In the genomic region with DNA sequence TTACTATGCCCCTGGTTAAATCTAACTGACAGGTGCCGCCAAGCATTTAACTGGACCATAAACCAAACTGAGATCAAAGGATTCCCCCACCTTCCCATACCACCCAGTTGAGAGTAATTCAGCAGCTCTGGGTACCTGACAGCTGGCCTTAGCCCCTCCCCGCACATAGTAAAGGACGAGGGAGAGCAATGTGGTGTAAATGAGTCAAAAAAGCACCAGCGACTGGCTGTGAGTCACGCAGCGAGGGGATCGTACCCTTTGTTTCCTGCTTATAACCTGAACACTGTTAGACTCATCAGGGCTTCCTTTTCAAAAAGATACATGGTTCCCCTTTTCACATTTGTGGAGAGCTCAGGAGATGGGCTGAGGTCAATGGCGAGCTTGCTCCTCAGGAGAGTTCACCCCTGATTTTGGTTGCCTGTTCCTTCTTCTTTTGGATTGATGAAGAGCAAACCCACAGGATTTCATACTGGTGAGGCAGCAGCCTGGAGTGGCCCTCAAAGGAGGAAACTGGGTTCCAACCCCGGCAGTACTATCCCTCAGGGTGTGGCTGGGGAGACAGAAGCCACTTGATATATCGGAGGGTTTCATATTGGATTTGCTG, we compare ENCODE assay signal across 1 cellular context.
A peak's percentile ranks its signal among the peaks of the same experiment; 100 is the strongest.
TF ChIP-seq lines count a peak whose summit lies in the region.

No MANE protein-coding gene starts in this region.

TF ChIP-seq in GM12878, 131 proteins besides CTCF, POLR2A, EP300 and RAD21 (continued from another document and continues in another):
- TF ChIP-seq, protein P1, sequence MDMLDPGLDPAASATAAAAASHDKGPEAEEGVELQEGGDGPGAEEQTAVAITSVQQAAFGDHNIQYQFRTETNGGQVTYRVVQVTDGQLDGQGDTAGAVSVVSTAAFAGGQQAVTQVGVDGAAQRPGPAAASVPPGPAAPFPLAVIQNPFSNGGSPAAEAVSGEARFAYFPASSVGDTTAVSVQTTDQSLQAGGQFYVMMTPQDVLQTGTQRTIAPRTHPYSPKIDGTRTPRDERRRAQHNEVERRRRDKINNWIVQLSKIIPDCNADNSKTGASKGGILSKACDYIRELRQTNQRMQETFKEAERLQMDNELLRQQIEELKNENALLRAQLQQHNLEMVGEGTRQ (IDR thresholded peaks at IDR 0.05; ENCODE audit: borderline replicate concordance, low read depth, low read length), result no peak
- TF ChIP-seq MYB (IDR thresholded peaks at IDR 0.05; ENCODE audit: borderline replicate concordance, low read depth, low read length) (no peak), YY1 (IDR thresholded peaks at IDR 0.05; ENCODE audit: low read depth, low read length) (peak; percentile 75; the same call in 1 of the 2 replicates), CHD1 (IDR thresholded peaks at IDR 0.05; ENCODE audit: low read depth, low read length) (no peak), SIN3A (IDR thresholded peaks at IDR 0.05; ENCODE audit: low read depth, low read length) (no peak), SMAD5 (IDR thresholded peaks at IDR 0.05; ENCODE audit: low read depth) (peak; percentile 52; the same call in 1 of the 2 replicates), NBN (IDR thresholded peaks at IDR 0.05) (peak; percentile 81), ESRRA (IDR thresholded peaks at IDR 0.05; ENCODE audit: low read length) (no peak), SPI1 (IDR thresholded peaks at IDR 0.05; ENCODE audit: borderline replicate concordance, insufficient read depth, low read depth, low read length) (peak; percentile 52; the same call in 1 of the 2 replicates), BMI1 (IDR thresholded peaks at IDR 0.05; ENCODE audit: borderline replicate concordance) (peak; percentile 52; the same call in 1 of the 2 replicates), IKZF1 (conservative IDR thresholded peaks at IDR 0.05) (peak; percentile 90), MEF2B (IDR thresholded peaks at IDR 0.05; ENCODE audit: partially characterized antibody, poor library complexity, severe bottlenecking) (peak; percentile 39), RUNX3 (IDR thresholded peaks at IDR 0.05; ENCODE audit: low read length) (no peak), ZNF24 (IDR thresholded peaks at IDR 0.05) (no peak; the same call in 1 of the 2 replicates), RAD51 (IDR thresholded peaks at IDR 0.05) (peak; percentile 10; the same call in 1 of the 2 replicates), ZNF622 (IDR thresholded peaks at IDR 0.05) (no peak), ASH2L (IDR thresholded peaks at IDR 0.05; ENCODE audit: borderline replicate concordance, low read depth) (0 out of 2 replicates have a peak, but pooled peaks have one; percentile 15), NR2F1 (conservative IDR thresholded peaks at IDR 0.05) (peak; percentile 58), CBX5 (IDR thresholded peaks at IDR 0.05; ENCODE audit: low read depth) (no peak), ETV6 (conservative IDR thresholded peaks at IDR 0.05 in 1 of 2, IDR thresholded peaks at IDR 0.05 in 1 of 2; ENCODE audit: borderline replicate concordance in 1 of 2, low read depth in 1 of 2) (peak in 1 of 2 experiments; percentile 96; a peak in 2 of 4 replicates), MEF2A (IDR thresholded peaks at IDR 0.05; ENCODE audit: insufficient read depth, low read depth, low read length) (peak; percentile 73), BACH1 (IDR thresholded peaks at IDR 0.05; ENCODE audit: borderline replicate concordance) (peak; percentile 80; the same call in 1 of the 2 replicates), EGR1 (IDR thresholded peaks at IDR 0.05; ENCODE audit: borderline replicate concordance in 1 of 2, low read depth in 2 of 2, low read length in 2 of 2) (0 out of 3 replicates have a peak, but pooled peaks of 1 of the 2 experiments have one; percentile 24), ZNF274 (IDR thresholded peaks at IDR 0.05; ENCODE audit: insufficient read depth, insufficient read length) (no peak), POU2F2 (IDR thresholded peaks at IDR 0.05; ENCODE audit: borderline replicate concordance, low read depth, low read length) (peak; percentile 93), SREBF1 (IDR thresholded peaks at IDR 0.05; ENCODE audit: low read length) (no peak), KAT2A (conservative IDR thresholded peaks at IDR 0.05; ENCODE audit: control insufficient read depth, low read depth, low read length) (no peak), GATAD2B (conservative IDR thresholded peaks at IDR 0.05; ENCODE audit: low read depth) (peak; percentile 54; the same call in 1 of the 2 replicates), NFYA (IDR thresholded peaks at IDR 0.05; ENCODE audit: borderline replicate concordance, low read depth, low read length) (no peak), PAX5 (IDR thresholded peaks at IDR 0.05; ENCODE audit: borderline replicate concordance, low read depth, low read length) (peak; percentile 97), POLR2AphosphoS5 (IDR thresholded peaks at IDR 0.05; ENCODE audit: low read length) (peak; percentile 82), BCL11A (IDR thresholded peaks at IDR 0.05; ENCODE audit: low read depth, low read length) (peak; percentile 98), ZBED1 (IDR thresholded peaks at IDR 0.05; ENCODE audit: borderline replicate concordance) (peak; percentile 82; the same call in 1 of the 2 replicates), SP1 (IDR thresholded peaks at IDR 0.05; ENCODE audit: low read depth, low read length) (peak; percentile 82), GABPA (IDR thresholded peaks at IDR 0.05; ENCODE audit: low read depth) (no peak), TCF3 (IDR thresholded peaks at IDR 0.05; ENCODE audit: borderline replicate concordance, insufficient read depth, low read depth, low read length) (peak; percentile 99), MXI1 (IDR thresholded peaks at IDR 0.05; ENCODE audit: low read depth, low read length) (0 out of 2 replicates have a peak, but pooled peaks have one; percentile 15), ZNF207 (IDR thresholded peaks at IDR 0.05; ENCODE audit: borderline replicate concordance) (peak; percentile 41; the same call in 1 of the 2 replicates), CHD4 (IDR thresholded peaks at IDR 0.05) (no peak)
- TF ChIP-seq, protein P2, sequence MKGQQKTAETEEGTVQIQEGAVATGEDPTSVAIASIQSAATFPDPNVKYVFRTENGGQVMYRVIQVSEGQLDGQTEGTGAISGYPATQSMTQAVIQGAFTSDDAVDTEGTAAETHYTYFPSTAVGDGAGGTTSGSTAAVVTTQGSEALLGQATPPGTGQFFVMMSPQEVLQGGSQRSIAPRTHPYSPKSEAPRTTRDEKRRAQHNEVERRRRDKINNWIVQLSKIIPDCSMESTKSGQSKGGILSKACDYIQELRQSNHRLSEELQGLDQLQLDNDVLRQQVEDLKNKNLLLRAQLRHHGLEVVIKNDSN (IDR thresholded peaks at IDR 0.05; ENCODE audit: borderline replicate concordance, extremely low read length, insufficient read depth, low read depth, low read length), result no peak
- TF ChIP-seq, protein P3, sequence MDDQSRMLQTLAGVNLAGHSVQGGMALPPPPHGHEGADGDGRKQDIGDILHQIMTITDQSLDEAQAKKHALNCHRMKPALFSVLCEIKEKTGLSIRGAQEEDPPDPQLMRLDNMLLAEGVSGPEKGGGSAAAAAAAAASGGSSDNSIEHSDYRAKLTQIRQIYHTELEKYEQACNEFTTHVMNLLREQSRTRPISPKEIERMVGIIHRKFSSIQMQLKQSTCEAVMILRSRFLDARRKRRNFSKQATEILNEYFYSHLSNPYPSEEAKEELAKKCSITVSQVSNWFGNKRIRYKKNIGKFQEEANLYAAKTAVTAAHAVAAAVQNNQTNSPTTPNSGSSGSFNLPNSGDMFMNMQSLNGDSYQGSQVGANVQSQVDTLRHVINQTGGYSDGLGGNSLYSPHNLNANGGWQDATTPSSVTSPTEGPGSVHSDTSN (IDR thresholded peaks at IDR 0.05; ENCODE audit: insufficient replicate concordance, low read depth, low read length), result peak; percentile 60
- TF ChIP-seq, protein P4, sequence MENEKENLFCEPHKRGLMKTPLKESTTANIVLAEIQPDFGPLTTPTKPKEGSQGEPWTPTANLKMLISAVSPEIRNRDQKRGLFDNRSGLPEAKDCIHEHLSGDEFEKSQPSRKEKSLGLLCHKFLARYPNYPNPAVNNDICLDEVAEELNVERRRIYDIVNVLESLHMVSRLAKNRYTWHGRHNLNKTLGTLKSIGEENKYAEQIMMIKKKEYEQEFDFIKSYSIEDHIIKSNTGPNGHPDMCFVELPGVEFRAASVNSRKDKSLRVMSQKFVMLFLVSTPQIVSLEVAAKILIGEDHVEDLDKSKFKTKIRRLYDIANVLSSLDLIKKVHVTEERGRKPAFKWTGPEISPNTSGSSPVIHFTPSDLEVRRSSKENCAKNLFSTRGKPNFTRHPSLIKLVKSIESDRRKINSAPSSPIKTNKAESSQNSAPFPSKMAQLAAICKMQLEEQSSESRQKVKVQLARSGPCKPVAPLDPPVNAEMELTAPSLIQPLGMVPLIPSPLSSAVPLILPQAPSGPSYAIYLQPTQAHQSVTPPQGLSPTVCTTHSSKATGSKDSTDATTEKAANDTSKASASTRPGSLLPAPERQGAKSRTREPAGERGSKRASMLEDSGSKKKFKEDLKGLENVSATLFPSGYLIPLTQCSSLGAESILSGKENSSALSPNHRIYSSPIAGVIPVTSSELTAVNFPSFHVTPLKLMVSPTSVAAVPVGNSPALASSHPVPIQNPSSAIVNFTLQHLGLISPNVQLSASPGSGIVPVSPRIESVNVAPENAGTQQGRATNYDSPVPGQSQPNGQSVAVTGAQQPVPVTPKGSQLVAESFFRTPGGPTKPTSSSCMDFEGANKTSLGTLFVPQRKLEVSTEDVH (IDR thresholded peaks at IDR 0.05; ENCODE audit: low read depth, partially characterized antibody), result no peak
- TF ChIP-seq, protein P5, sequence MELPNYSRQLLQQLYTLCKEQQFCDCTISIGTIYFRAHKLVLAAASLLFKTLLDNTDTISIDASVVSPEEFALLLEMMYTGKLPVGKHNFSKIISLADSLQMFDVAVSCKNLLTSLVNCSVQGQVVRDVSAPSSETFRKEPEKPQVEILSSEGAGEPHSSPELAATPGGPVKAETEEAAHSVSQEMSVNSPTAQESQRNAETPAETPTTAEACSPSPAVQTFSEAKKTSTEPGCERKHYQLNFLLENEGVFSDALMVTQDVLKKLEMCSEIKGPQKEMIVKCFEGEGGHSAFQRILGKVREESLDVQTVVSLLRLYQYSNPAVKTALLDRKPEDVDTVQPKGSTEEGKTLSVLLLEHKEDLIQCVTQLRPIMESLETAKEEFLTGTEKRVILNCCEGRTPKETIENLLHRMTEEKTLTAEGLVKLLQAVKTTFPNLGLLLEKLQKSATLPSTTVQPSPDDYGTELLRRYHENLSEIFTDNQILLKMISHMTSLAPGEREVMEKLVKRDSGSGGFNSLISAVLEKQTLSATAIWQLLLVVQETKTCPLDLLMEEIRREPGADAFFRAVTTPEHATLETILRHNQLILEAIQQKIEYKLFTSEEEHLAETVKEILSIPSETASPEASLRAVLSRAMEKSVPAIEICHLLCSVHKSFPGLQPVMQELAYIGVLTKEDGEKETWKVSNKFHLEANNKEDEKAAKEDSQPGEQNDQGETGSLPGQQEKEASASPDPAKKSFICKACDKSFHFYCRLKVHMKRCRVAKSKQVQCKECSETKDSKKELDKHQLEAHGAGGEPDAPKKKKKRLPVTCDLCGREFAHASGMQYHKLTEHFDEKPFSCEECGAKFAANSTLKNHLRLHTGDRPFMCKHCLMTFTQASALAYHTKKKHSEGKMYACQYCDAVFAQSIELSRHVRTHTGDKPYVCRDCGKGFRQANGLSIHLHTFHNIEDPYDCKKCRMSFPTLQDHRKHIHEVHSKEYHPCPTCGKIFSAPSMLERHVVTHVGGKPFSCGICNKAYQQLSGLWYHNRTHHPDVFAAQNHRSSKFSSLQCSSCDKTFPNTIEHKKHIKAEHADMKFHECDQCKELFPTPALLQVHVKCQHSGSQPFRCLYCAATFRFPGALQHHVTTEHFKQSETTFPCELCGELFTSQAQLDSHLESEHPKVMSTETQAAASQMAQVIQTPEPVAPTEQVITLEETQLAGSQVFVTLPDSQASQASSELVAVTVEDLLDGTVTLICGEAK (IDR thresholded peaks at IDR 0.05; ENCODE audit: borderline replicate concordance), result no peak
- TF ChIP-seq, protein P6, sequence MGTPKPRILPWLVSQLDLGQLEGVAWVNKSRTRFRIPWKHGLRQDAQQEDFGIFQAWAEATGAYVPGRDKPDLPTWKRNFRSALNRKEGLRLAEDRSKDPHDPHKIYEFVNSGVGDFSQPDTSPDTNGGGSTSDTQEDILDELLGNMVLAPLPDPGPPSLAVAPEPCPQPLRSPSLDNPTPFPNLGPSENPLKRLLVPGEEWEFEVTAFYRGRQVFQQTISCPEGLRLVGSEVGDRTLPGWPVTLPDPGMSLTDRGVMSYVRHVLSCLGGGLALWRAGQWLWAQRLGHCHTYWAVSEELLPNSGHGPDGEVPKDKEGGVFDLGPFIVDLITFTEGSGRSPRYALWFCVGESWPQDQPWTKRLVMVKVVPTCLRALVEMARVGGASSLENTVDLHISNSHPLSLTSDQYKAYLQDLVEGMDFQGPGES (IDR thresholded peaks at IDR 0.05), result no peak
- TF ChIP-seq, protein P7, sequence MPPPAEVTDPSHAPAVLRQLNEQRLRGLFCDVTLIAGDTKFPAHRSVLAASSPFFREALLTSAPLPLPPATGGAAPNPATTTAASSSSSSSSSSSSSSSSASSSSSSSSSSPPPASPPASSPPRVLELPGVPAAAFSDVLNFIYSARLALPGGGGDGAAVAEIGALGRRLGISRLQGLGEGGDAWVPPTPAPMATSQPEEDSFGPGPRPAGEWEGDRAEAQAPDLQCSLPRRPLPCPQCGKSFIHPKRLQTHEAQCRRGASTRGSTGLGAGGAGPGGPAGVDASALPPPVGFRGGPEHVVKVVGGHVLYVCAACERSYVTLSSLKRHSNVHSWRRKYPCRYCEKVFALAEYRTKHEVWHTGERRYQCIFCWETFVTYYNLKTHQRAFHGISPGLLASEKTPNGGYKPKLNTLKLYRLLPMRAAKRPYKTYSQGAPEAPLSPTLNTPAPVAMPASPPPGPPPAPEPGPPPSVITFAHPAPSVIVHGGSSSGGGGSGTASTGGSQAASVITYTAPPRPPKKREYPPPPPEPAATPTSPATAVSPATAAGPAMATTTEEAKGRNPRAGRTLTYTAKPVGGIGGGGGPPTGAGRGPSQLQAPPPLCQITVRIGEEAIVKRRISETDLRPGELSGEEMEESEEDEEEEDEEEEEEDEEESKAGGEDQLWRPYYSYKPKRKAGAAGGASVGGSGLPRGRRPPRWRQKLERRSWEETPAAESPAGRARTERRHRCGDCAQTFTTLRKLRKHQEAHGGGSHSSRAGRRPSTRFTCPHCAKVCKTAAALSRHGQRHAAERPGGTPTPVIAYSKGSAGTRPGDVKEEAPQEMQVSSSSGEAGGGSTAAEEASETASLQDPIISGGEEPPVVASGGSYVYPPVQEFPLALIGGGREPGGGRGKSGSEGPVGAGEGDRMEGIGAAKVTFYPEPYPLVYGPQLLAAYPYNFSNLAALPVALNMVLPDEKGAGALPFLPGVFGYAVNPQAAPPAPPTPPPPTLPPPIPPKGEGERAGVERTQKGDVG (CRISPR knock-in tag; IDR thresholded peaks at IDR 0.05), result no peak
- TF ChIP-seq, protein P8, sequence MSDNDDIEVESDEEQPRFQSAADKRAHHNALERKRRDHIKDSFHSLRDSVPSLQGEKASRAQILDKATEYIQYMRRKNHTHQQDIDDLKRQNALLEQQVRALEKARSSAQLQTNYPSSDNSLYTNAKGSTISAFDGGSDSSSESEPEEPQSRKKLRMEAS (IDR thresholded peaks at IDR 0.05; ENCODE audit: low read depth, low read length), result no peak; the same call in 1 of the 2 replicates
